In genomic region chr5:100590867-100591266, GRCh38 we compare ENCODE assay signal across 13 cellular contexts. TPM values are rescaled to one million over a fixed set of nuclear protein-coding genes. Genes with fewer than 3 reads are reported as not detected.
A peak's percentile ranks its signal among the peaks of the same experiment; 100 is the strongest.
DNase-seq lines count a peak whose midpoint lies in the region; ATAC-seq and TF ChIP-seq lines count a peak whose summit lies in the region.
"Had no signal": no experiment of that assay in that cellular context is flagged by ENCODE, and none has a peak within 500 bp of the region (broad histone marks: within the 10 kb centered on the region; RNA-seq: fewer than 3 reads in every experiment).

No MANE protein-coding gene starts in this region.

- no peak overlapping the region for H3K4me3 ChIP-seq in aorta (ENCODE audit: low read length in 2 of 2)
- no peak overlapping the region for H3K4me3 ChIP-seq in BE2C (ENCODE audit: low read depth, low read length)
- H3K4me3 ChIP-seq: A549, HAP-1 had no signal

- no peaks in the 10 kb centered on the region for H3K36me3 ChIP-seq in aorta (ENCODE audit: control insufficient read depth in 1 of 2, insufficient read depth in 2 of 2, low read length in 1 of 2)
- no peaks in the 10 kb centered on the region for H3K36me3 ChIP-seq in BE2C
- H3K36me3 ChIP-seq: HAP-1 had no signal

- in situ Hi-C loops in Caki2 (cut with HindIII; ENCODE audit: low pct_unique_long_range_greater_than_20kb, low sequenced_read_pairs) = no loop called here

- DNase-seq in Caki2 (ENCODE audit: low read depth) (peak; percentile 6), DMS53 (lab: John Stamatoyannopoulos, UW) (peak; percentile 64), NCI-H774 (lab: John Stamatoyannopoulos, UW) (peak; percentile 6), left kidney (ENCODE audit: low read depth, low spot score) (peak; percentile 21), GM20000 (ENCODE audit: low spot score) (no peak), aorta (no peak), BE2C (no peak)
- DNase-seq: CD8-positive, alpha-beta T cell; COR-L47; DMS79 treated with DMSO at 0.1 percent for 48 hours; EL had no signal

- 93 to 98% methylated on average over 1 of the region's 1 CpG for WGBS in aorta, 2 donors

- TF ChIP-seq CTCF in GM20000 (IDR thresholded peaks at IDR 0.05; ENCODE audit: extremely low read depth, missing control alignments) (no peak), BE2C (IDR thresholded peaks at IDR 0.05; ENCODE audit: low read depth, low read length) (no peak)

- no peak overlapping the region for H3K27ac ChIP-seq in aorta (ENCODE audit: low read depth in 1 of 2, low read length in 2 of 2)
- H3K27ac ChIP-seq: A549 had no signal

- ATAC-seq in aorta (ENCODE audit: low FRiP score) = no peak
- ATAC-seq: A549; CD8-positive, alpha-beta T cell had no signal

- intact Hi-C loops in aorta (cut with DNase I) = loop anchor here in 1 of 2 donors (10.0 kb wide), 1 partner anchor 56 kb away; the partner anchor contains the start of gene FAM174A

- H3K4me1 ChIP-seq in aorta (ENCODE audit: control insufficient read depth in 1 of 2, insufficient read depth in 2 of 2, low read length in 2 of 2) = peaks cover 0 to 2% of the 10 kb centered on the region in 2 donors
- H3K4me1 ChIP-seq in BE2C = no peaks in the 10 kb centered on the region
- H3K4me1 ChIP-seq: HAP-1 had no signal

- H3K27me3 ChIP-seq in aorta (ENCODE audit: control insufficient read depth in 1 of 2, insufficient read depth in 2 of 2, low read length in 1 of 2) (no peaks in the 10 kb centered on the region), BE2C (no peaks in the 10 kb centered on the region)

- H3K9me3 ChIP-seq in aorta (ENCODE audit: control insufficient read depth, low read length) = no peaks in the 10 kb centered on the region
- H3K9me3 ChIP-seq in BE2C = no peaks in the 10 kb centered on the region
- H3K9me3 ChIP-seq: A549, HAP-1 had no signal

RNA-seq across cellular contexts. Expression of gene FAM174A, which starts 55.7 kb away (rescaled TPM):
- total RNA-seq in Caki2 (2014; rRNA removed; shearing (Covaris generic); ENCODE audit: low replicate concordance) = 27.3 and 73.0 TPM in 2 replicates
- 10 to 100 TPM; 14.3 to 23.2 TPM for total RNA-seq in aorta
- 10 to 100 TPM; 11.4 to 23.8 TPM for polyA plus RNA-seq in aorta
- 16.5 TPM for polyA plus RNA-seq in BE2C (2012; ENCODE audit: insufficient read depth, insufficient read length, low read depth)

Comparison
In these comparisons a context has a peak if more than half of its experiments do, and no peak if none do; other contexts are left out.
1. DNase-seq: peak in Caki2 (single experiment), DMS53 (single experiment), NCI-H774 (single experiment) and left kidney (single experiment); none in GM20000 (single experiment), aorta (0 of 2) and BE2C (single experiment).